ENCODE assay signal across 8 cellular contexts in genomic region chr16:89658221-89658879, GRCh38. TPM values are rescaled to one million over a fixed set of nuclear protein-coding genes. Genes with fewer than 3 reads are reported as not detected.
DNase-seq lines count a peak whose midpoint lies in the region; ATAC-seq and TF ChIP-seq lines count a peak whose summit lies in the region.

No MANE protein-coding gene starts in this region.

- peak overlapping the region; percentile 100 for H3K4me2 ChIP-seq in parathyroid adenoma (ENCODE audit: low read length)

- H3K4me1 ChIP-seq in parathyroid adenoma: peaks cover 7% of the 10 kb centered on the region

- no peak overlapping the region for H3K9ac ChIP-seq in parathyroid adenoma

- peak overlapping the region; percentile 90 for H2AFZ ChIP-seq in parathyroid adenoma

- H3K4me3 ChIP-seq in foreskin fibroblast (ENCODE audit: low read depth in 1 of 2, low read length in 2 of 2) (peak overlapping the region; percentile 94 to 99), parathyroid adenoma (ENCODE audit: low read depth, low read length) (peak overlapping the region; percentile 98)

- H3K27ac ChIP-seq in VCaP (peak overlapping the region; percentile 43; the same call in 1 of the 2 replicates), parathyroid adenoma (peak overlapping the region; percentile 47)

- TF ChIP-seq CTCF in VCaP (conservative IDR thresholded peaks at IDR 0.05) (no peak), foreskin fibroblast (IDR thresholded peaks at IDR 0.05; ENCODE audit: low read depth, low read length) (no peak), parathyroid adenoma (IDR thresholded peaks at IDR 0.05) (no peak)

- no peaks in the 10 kb centered on the region for H3K36me3 ChIP-seq in parathyroid adenoma (ENCODE audit: control insufficient read depth, insufficient read depth, low read length)

- peaks cover 9% of the 10 kb centered on the region for H3K79me2 ChIP-seq in parathyroid adenoma

- H3K9me3 ChIP-seq in parathyroid adenoma (ENCODE audit: control insufficient read depth, low read length): no peaks in the 10 kb centered on the region

- H3K27me3 ChIP-seq in parathyroid adenoma (ENCODE audit: control insufficient read depth, insufficient read depth, low read length): no peaks in the 10 kb centered on the region

- peak; percentile 53 for DNase-seq in AG08396 (ENCODE audit: low spot score)
- peak in 1 of 2 donors; percentile 25 for DNase-seq in foreskin fibroblast
- DNase-seq in NCI-H2107 (lab: John Stamatoyannopoulos, UW): no peak
- no peak for DNase-seq in DMS153 (lab: John Stamatoyannopoulos, UW)
- DNase-seq in mucosa of gallbladder (ENCODE audit: low spot score): no peak

- peak; percentile 12 for ATAC-seq in GM21717 (IDR thresholded peaks at IDR 0.05; ENCODE audit: unreplicated experiment)

RNA-seq across cellular contexts. Expression of gene SPATA33, which starts 0.7 kb away (rescaled TPM):
- 13.6 TPM for total RNA-seq in mucosa of gallbladder

RNA-seq across cellular contexts. Expression of gene CHMP1A, which starts 0.8 kb away (rescaled TPM):
- 139 TPM for total RNA-seq in mucosa of gallbladder

RNA-seq across cellular contexts. Expression of gene CDK10, which starts 28.1 kb away (rescaled TPM):
- total RNA-seq in mucosa of gallbladder: 168 TPM

RNA-seq across cellular contexts. Expression of gene SPATA2L, which starts 43.2 kb away (rescaled TPM):
- 29.6 TPM for total RNA-seq in mucosa of gallbladder

RNA-seq across cellular contexts. Expression of gene DPEP1, which starts 44.9 kb away (rescaled TPM):
- total RNA-seq in mucosa of gallbladder: 2.5 TPM
